ENCODE assay signal across 12 cellular contexts in genomic region chr11:12280838-12281565, GRCh38.
DNase-seq lines count a peak whose midpoint lies in the region; ATAC-seq and TF ChIP-seq lines count a peak whose summit lies in the region.
"Had no signal": no experiment of that assay in that cellular context is flagged by ENCODE, and none has a peak within 500 bp of the region (broad histone marks: within the 10 kb centered on the region; RNA-seq: fewer than 3 reads in every experiment).

No MANE protein-coding gene starts in this region.

- H3K4me1 Mint-ChIP-seq in GM23338 (peaks cover 6% of the 10 kb centered on the region; the same call in 2 of the 3 replicates), chondrocyte (ENCODE audit: low read depth) (peaks cover 72% of the 10 kb centered on the region)

- no peak overlapping the region for H3K4me3 Mint-ChIP-seq in GM23338
- no peak overlapping the region for H3K4me3 Mint-ChIP-seq in chondrocyte (ENCODE audit: unreplicated experiment)
- H3K4me3 Mint-ChIP-seq: CD8-positive, alpha-beta T cell; T-helper 1 cell treated with Interleukin-12 subunit alpha and Interleukin-12 subunit beta and Interleukin-4 antibody, amounts not matched to agents 30 μg/mL and 1 μg/mL, for 36 hours had no signal

- H3K4me1 ChIP-seq in ACC112 (ENCODE audit: control insufficient read depth, insufficient read depth, low read length, unreplicated experiment) (peaks cover 55% of the 10 kb centered on the region), GM23338 (ENCODE audit: insufficient read depth) (no peaks in the 10 kb centered on the region)

- intact Hi-C loops in sciatic nerve (cut with DNase I): loop anchor here (2.0 kb wide), 1 partner anchor 232 kb away; no protein-coding TSS in a partner anchor

- H2AFZ ChIP-seq in ACC112 (ENCODE audit: low read length, unreplicated experiment) (no peak overlapping the region), GM23338 (no peak overlapping the region; the same call in 1 of the 2 replicates)

- H3K79me2 ChIP-seq in ACC112 (ENCODE audit: control insufficient read depth, insufficient read depth, low read length, unreplicated experiment): peaks cover 16% of the 10 kb centered on the region
- H3K79me2 ChIP-seq in GM23338 (replicated peaks; ENCODE audit: insufficient read depth): no peaks in the 10 kb centered on the region

- H3K27me3 ChIP-seq in ACC112 (ENCODE audit: insufficient read depth, low read length): no peaks in the 10 kb centered on the region
- H3K27me3 ChIP-seq in GM23338 (ENCODE audit: insufficient read depth): no peaks in the 10 kb centered on the region
- H3K27me3 ChIP-seq: esophagus muscularis mucosa had no signal

- peaks cover 2% of the 10 kb centered on the region for H3K27me3 Mint-ChIP-seq in GM23338 (ENCODE audit: insufficient read depth, low read depth, poor library complexity)
- no peaks in the 10 kb centered on the region for H3K27me3 Mint-ChIP-seq in chondrocyte (ENCODE audit: low read depth)

- no peaks in the 10 kb centered on the region for H3F3A ChIP-seq in GM23338 (replicated peaks; ENCODE audit: low read depth)

- H3K27ac ChIP-seq in ACC112 (ENCODE audit: low read depth, low read length) (peak overlapping the region; percentile 9; the same call in 1 of the 2 replicates), GM23338 (ENCODE audit: low read depth) (no peak overlapping the region)
- H3K27ac ChIP-seq: KMS-11 had no signal

- H3K4me2 ChIP-seq in GM23338: no peak overlapping the region
- H3K4me2 ChIP-seq: KMS-11 had no signal

- no peaks in the 10 kb centered on the region for H3K9me2 ChIP-seq in GM23338 (ENCODE audit: insufficient read depth)

- peak; percentile 36 for ATAC-seq in GM23338
- ATAC-seq in sciatic nerve: peak; percentile 7
- no peak for ATAC-seq in GM18511 (IDR thresholded peaks at IDR 0.05; ENCODE audit: unreplicated experiment)

- no peak for DNase-seq in GM23338 (ENCODE audit: low spot score)
- DNase-seq in chondrocyte (ENCODE audit: low spot score): no peak
- no peak for DNase-seq in sciatic nerve (ENCODE audit: low spot score)
- no peak for DNase-seq in RKO (ENCODE audit: low spot score)
- DNase-seq in NK-92 treated with Interleukin-12 subunit alpha and Interleukin-12 subunit beta, amount 100 ng/mL, for 24 hours (lab: John Stamatoyannopoulos, UW): no peak
- no peak for DNase-seq in NCI-H446 (lab: John Stamatoyannopoulos, UW)

- no peak overlapping the region for H3K27ac Mint-ChIP-seq in GM23338
- H3K27ac Mint-ChIP-seq in chondrocyte (ENCODE audit: unreplicated experiment): peak overlapping the region; percentile 73
- H3K27ac Mint-ChIP-seq: CD8-positive, alpha-beta T cell; T-helper 1 cell treated with Interleukin-12 subunit alpha and Interleukin-12 subunit beta and Interleukin-4 antibody, amounts not matched to agents 30 μg/mL and 1 μg/mL, for 36 hours had no signal

- H3K36me3 ChIP-seq in ACC112 (ENCODE audit: insufficient read depth, low read length) (no peaks in the 10 kb centered on the region), GM23338 (ENCODE audit: insufficient read depth) (no peaks in the 10 kb centered on the region)

- no peak for TF ChIP-seq CTCF in GM23338 (conservative IDR thresholded peaks at IDR 0.05; ENCODE audit: low read depth in 2 of 2)
- TF ChIP-seq CTCF in chondrocyte (IDR thresholded peaks at IDR 0.05): no peak

- H3K4me3 ChIP-seq in ACC112 (ENCODE audit: low read depth, low read length) (no peak overlapping the region), GM23338 (no peak overlapping the region)
- H3K4me3 ChIP-seq: esophagus muscularis mucosa had no signal

- H4K20me1 ChIP-seq in GM23338 (replicated peaks; ENCODE audit: insufficient read depth): no peaks in the 10 kb centered on the region

- H3K9me3 Mint-ChIP-seq in GM23338 (no peaks in the 10 kb centered on the region), chondrocyte (ENCODE audit: low read depth) (no peaks in the 10 kb centered on the region)
- H3K9me3 Mint-ChIP-seq: CD8-positive, alpha-beta T cell; T-helper 1 cell treated with Interleukin-12 subunit alpha and Interleukin-12 subunit beta and Interleukin-4 antibody, amounts not matched to agents 30 μg/mL and 1 μg/mL, for 36 hours had no signal

- H3K36me3 Mint-ChIP-seq in GM23338 (ENCODE audit: low read depth) (no peaks in the 10 kb centered on the region), chondrocyte (ENCODE audit: low read depth) (no peaks in the 10 kb centered on the region)
- H3K36me3 Mint-ChIP-seq: CD8-positive, alpha-beta T cell had no signal

TF ChIP-seq in GM23338, 12 proteins besides CTCF, POLR2A, EP300 and RAD21 (continues in another document):
- TF ChIP-seq, protein P1, sequence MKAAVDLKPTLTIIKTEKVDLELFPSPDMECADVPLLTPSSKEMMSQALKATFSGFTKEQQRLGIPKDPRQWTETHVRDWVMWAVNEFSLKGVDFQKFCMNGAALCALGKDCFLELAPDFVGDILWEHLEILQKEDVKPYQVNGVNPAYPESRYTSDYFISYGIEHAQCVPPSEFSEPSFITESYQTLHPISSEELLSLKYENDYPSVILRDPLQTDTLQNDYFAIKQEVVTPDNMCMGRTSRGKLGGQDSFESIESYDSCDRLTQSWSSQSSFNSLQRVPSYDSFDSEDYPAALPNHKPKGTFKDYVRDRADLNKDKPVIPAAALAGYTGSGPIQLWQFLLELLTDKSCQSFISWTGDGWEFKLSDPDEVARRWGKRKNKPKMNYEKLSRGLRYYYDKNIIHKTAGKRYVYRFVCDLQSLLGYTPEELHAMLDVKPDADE (IDR thresholded peaks at IDR 0.05): no peak
- no peak for TF ChIP-seq NANOG (IDR thresholded peaks at IDR 0.05; ENCODE audit: borderline replicate concordance)
- no peak for TF ChIP-seq POLR2AphosphoS5 (IDR thresholded peaks at IDR 0.05; ENCODE audit: low read depth)
- no peak for TF ChIP-seq ZNF114 (CRISPR knock-in tag; IDR thresholded peaks at IDR 0.05)
- TF ChIP-seq CREB1 (CRISPR knock-in tag; IDR thresholded peaks at IDR 0.05; ENCODE audit: low read depth): no peak
- no peak for TF ChIP-seq ZNF331 (CRISPR knock-in tag; IDR thresholded peaks at IDR 0.05; ENCODE audit: low read depth)
- TF ChIP-seq STAT1 (IDR thresholded peaks at IDR 0.05; ENCODE audit: unreplicated experiment): no peak
- no peak for TF ChIP-seq JUNB (IDR thresholded peaks at IDR 0.05; ENCODE audit: unreplicated experiment)
- no peak for TF ChIP-seq EZH2phosphoT487 (IDR thresholded peaks at IDR 0.05; ENCODE audit: unreplicated experiment)
- TF ChIP-seq, protein P2, sequence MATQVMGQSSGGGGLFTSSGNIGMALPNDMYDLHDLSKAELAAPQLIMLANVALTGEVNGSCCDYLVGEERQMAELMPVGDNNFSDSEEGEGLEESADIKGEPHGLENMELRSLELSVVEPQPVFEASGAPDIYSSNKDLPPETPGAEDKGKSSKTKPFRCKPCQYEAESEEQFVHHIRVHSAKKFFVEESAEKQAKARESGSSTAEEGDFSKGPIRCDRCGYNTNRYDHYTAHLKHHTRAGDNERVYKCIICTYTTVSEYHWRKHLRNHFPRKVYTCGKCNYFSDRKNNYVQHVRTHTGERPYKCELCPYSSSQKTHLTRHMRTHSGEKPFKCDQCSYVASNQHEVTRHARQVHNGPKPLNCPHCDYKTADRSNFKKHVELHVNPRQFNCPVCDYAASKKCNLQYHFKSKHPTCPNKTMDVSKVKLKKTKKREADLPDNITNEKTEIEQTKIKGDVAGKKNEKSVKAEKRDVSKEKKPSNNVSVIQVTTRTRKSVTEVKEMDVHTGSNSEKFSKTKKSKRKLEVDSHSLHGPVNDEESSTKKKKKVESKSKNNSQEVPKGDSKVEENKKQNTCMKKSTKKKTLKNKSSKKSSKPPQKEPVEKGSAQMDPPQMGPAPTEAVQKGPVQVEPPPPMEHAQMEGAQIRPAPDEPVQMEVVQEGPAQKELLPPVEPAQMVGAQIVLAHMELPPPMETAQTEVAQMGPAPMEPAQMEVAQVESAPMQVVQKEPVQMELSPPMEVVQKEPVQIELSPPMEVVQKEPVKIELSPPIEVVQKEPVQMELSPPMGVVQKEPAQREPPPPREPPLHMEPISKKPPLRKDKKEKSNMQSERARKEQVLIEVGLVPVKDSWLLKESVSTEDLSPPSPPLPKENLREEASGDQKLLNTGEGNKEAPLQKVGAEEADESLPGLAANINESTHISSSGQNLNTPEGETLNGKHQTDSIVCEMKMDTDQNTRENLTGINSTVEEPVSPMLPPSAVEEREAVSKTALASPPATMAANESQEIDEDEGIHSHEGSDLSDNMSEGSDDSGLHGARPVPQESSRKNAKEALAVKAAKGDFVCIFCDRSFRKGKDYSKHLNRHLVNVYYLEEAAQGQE (IDR thresholded peaks at IDR 0.05; ENCODE audit: unreplicated experiment): no peak
